In the genomic region with DNA sequence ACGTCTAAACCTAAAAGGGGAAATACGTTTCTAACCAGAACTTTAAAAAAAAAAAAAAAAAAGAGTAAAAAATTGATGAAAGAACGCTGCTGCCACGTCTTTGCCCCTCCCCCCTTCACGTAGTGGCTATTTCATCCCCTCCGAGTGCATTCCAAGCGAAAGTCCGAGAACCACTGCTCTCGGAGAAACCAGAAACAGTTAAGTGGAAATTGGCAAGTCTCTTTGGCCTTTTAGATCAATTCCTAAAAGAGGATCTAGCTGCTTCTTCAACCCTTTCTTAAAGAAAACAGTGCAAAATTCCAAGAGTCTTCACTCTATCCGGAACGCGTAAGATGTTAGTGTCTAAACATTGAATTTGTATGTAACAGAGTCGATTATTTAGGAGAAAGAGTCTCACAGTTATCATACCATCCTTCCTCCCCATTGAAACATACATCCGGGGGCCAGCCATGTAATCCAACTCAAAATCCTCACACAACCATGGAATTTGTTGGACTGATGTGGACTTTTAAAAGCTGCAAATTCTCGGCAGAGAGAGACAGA, we compare ENCODE assay signal across 8 cellular contexts. TPM values are rescaled to one million over a fixed set of nuclear protein-coding genes. Genes with fewer than 3 reads are reported as not detected.
DNase-seq lines count a peak whose midpoint lies in the region; ATAC-seq and TF ChIP-seq lines count a peak whose summit lies in the region.

No MANE protein-coding gene starts in this region.

- H3K9me3 ChIP-seq in MG63: no peaks in the 10 kb centered on the region
- H3K9me3 ChIP-seq in duodenal mucosa (ENCODE audit: control insufficient read depth in 1 of 2, low read length in 2 of 2): no peaks in the 10 kb centered on the region
- H3K9me3 ChIP-seq in lower lobe of right lung: no peaks in the 10 kb centered on the region

- H3K36me3 Mint-ChIP-seq in WTC11: no peaks in the 10 kb centered on the region

- CTCF ChIA-PET in WTC11 (lab: Charles Lee): interaction anchor here (0.5 to 2.6 kb wide), 12 partner anchors 14 to 953 kb away, joined by 3 to 19 read pairs (median 4); partner anchors contain the start of genes DNAJC9, MICU1 and NUDT13

- peaks cover 18% of the 10 kb centered on the region for H3K4me1 Mint-ChIP-seq in WTC11

- H3K4me1 ChIP-seq in duodenal mucosa (ENCODE audit: control insufficient read depth in 1 of 2, insufficient read depth in 2 of 2, low read length in 2 of 2) (peaks cover 13 to 14% of the 10 kb centered on the region in 2 donors), lower lobe of right lung (peaks cover 22% of the 10 kb centered on the region)

- H3K36me3 ChIP-seq in MG63 (no peaks in the 10 kb centered on the region), duodenal mucosa (ENCODE audit: control insufficient read depth in 1 of 2, insufficient read depth in 2 of 2, low read length in 2 of 2) (no peaks in the 10 kb centered on the region), lower lobe of right lung (peaks cover 7% of the 10 kb centered on the region)

- peak overlapping the region; percentile 95 for H3K27ac Mint-ChIP-seq in WTC11

- H3K27me3 ChIP-seq in MG63: no peaks in the 10 kb centered on the region
- no peaks in the 10 kb centered on the region for H3K27me3 ChIP-seq in duodenal mucosa (ENCODE audit: control insufficient read depth in 1 of 2, insufficient read depth in 2 of 2, low read length in 2 of 2)
- no peaks in the 10 kb centered on the region for H3K27me3 ChIP-seq in lower lobe of right lung (ENCODE audit: low read depth)

- intact Hi-C loops in lower lobe of right lung (cut with DNase I): no loop called here

- peak overlapping the region; percentile 88 for H3K4me3 Mint-ChIP-seq in WTC11

- DNase-seq in MG63 (peak; percentile 54), WTC11 (ENCODE audit: low spot score) (peak; percentile 28), lower lobe of right lung (peak; percentile 54), DMS79 (lab: John Stamatoyannopoulos, UW) (no peak)
- DNase-seq in stimulated activated naive CD4-positive, alpha-beta T cell (lab: John Stamatoyannopoulos, UW): peak in 5 of 6 experiments; percentile 10 to 50 (median 31)

- peak overlapping the region; percentile 94 for H3K27ac ChIP-seq in duodenal mucosa (ENCODE audit: low read depth, low read length)
- H3K27ac ChIP-seq in lower lobe of right lung: peak overlapping the region; percentile 94

- H3K9me3 Mint-ChIP-seq in WTC11: no peaks in the 10 kb centered on the region

- H3K27me3 Mint-ChIP-seq in WTC11 (ENCODE audit: low read depth): no peaks in the 10 kb centered on the region

- no peak for TF ChIP-seq CTCF in WTC11 (IDR thresholded peaks at IDR 0.05)
- TF ChIP-seq CTCF in lower lobe of right lung (IDR thresholded peaks at IDR 0.05): no peak

- peak overlapping the region; percentile 73 to 98 for H3K9ac ChIP-seq in duodenal mucosa (ENCODE audit: low read depth in 1 of 2, low read length in 2 of 2)

- H3K4me3 ChIP-seq in GM08714 (ENCODE audit: low read length) (peak overlapping the region; percentile 72), MG63 (peak overlapping the region; percentile 88), duodenal mucosa (ENCODE audit: low read depth in 1 of 2, low read length in 2 of 2) (peak overlapping the region; percentile 93 to 99), lower lobe of right lung (peak overlapping the region; percentile 93)

- no peak for ATAC-seq in WTC11
- peak in 1 of 2 donors; percentile 28 for ATAC-seq in lower lobe of right lung
- ATAC-seq in GM18858 (IDR thresholded peaks at IDR 0.05; ENCODE audit: unreplicated experiment): no peak

- POLR2A ChIA-PET in WTC11 (lab: Charles Lee): interaction anchor here (0.6 to 1.3 kb wide), 7 partner anchors 28 to 1804 kb away, joined by 3 to 5 read pairs (median 3); partner anchors contain the start of gene DNAJC9

TF ChIP-seq in WTC11, 78 proteins besides CTCF, POLR2A, EP300 and RAD21:
- no peak for TF ChIP-seq ZSCAN18 (CRISPR knock-in tag; IDR thresholded peaks at IDR 0.05)
- TF ChIP-seq HMGA2 (CRISPR knock-in tag; IDR thresholded peaks at IDR 0.05): no peak
- no peak for TF ChIP-seq RORB (CRISPR knock-in tag; IDR thresholded peaks at IDR 0.05)
- TF ChIP-seq KAT7 (CRISPR knock-in tag; IDR thresholded peaks at IDR 0.05; ENCODE audit: borderline replicate concordance): no peak
- TF ChIP-seq MAX (CRISPR knock-in tag; IDR thresholded peaks at IDR 0.05): no peak
- TF ChIP-seq SOX15 (CRISPR knock-in tag; IDR thresholded peaks at IDR 0.05): no peak

RNA-seq across cellular contexts. Expression of gene P4HA1, which starts 1.1 kb away (rescaled TPM):
- total RNA-seq in MG63 (2014; rRNA removed; shearing (Covaris generic); ENCODE audit: low replicate concordance): 65.9 and 77.0 TPM in 2 replicates
- 34.4 to 62.8 TPM (median 59.9 TPM) in 3 replicates for total RNA-seq in WTC11 (2021)
- total RNA-seq in lower lobe of right lung: 59.9 TPM

RNA-seq across cellular contexts. Expression of gene NUDT13, which starts 14.7 kb away (rescaled TPM):
- not detected in 2 replicates for total RNA-seq in MG63 (2014; rRNA removed; shearing (Covaris generic); ENCODE audit: low replicate concordance)
- 1.8 to 2.9 TPM (median 2.0 TPM) in 3 replicates for total RNA-seq in WTC11 (2021)
- 2.8 TPM for total RNA-seq in lower lobe of right lung
